In the genomic region with DNA sequence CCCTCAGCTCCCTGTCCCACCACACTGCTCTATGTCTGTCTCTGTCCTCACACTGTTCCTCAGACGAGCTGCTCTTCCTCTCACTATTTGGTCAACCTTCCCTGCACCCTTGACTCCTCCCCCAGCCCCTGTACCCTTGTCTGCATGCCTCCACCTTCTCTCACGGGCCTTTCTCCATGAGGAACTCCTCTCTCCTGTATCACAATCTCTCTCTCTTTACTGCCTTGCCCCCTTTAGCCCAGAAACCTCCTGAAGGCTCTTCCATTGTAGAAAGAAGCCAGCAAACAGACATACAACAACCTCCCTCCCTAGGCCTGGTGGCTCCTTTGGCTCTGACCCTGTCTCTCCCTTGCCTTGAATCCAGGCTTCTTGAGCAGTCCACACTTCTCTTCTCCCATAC, we compare ENCODE assay signal across 12 cellular contexts.
DNase-seq lines count a peak whose midpoint lies in the region; ATAC-seq and TF ChIP-seq lines count a peak whose summit lies in the region.
"Had no signal": no experiment of that assay in that cellular context is flagged by ENCODE, and none has a peak within 500 bp of the region (broad histone marks: within the 10 kb centered on the region; RNA-seq: fewer than 3 reads in every experiment).

No MANE protein-coding gene starts in this region.

- no peak overlapping the region for H3K4me3 ChIP-seq in WERI-Rb-1 (ENCODE audit: low read depth, low read length)
- H3K4me3 ChIP-seq in mesendoderm (ENCODE audit: low read length), result no peak overlapping the region
- H3K4me3 ChIP-seq in mesenchymal stem cell (ENCODE audit: insufficient read depth in 1 of 2, low read depth in 1 of 2, low read length in 2 of 2), result no peak overlapping the region

- H3K27ac ChIP-seq in WERI-Rb-1, result no peak overlapping the region
- H3K27ac ChIP-seq in mesendoderm (ENCODE audit: low read depth, low read length), result no peak overlapping the region
- H3K27ac ChIP-seq in mesenchymal stem cell (ENCODE audit: low read length, poor library complexity, severe bottlenecking), result no peak overlapping the region

- H3K4me3 Mint-ChIP-seq in progenitor cell of endocrine pancreas (ENCODE audit: low read depth), result no peak overlapping the region
- H3K4me3 Mint-ChIP-seq: CD8-positive, alpha-beta T cell; H9 had no signal

- H4K91ac ChIP-seq in mesenchymal stem cell (ENCODE audit: low read length), result no peak overlapping the region

- WGBS in mesendoderm (ENCODE audit: extremely low coverage, insufficient coverage, low lambda C conversion rate), result no CpG with 5 or more reads among the region's 2 CpGs
- 15% methylated on average over 2 of the region's 2 CpGs for WGBS in mesenchymal stem cell

- H4K5ac ChIP-seq in mesendoderm (ENCODE audit: low read length), result no peak overlapping the region

- H3K4me1 ChIP-seq in mesendoderm (ENCODE audit: control insufficient read depth, low read depth, low read length) (peaks cover 45% of the 10 kb centered on the region), mesenchymal stem cell (ENCODE audit: control insufficient read depth, insufficient read depth, low read depth, low read length) (no peaks in the 10 kb centered on the region)

- H3K9me3 ChIP-seq in WERI-Rb-1 (ENCODE audit: severe bottlenecking), result no peaks in the 10 kb centered on the region
- H3K9me3 ChIP-seq in mesenchymal stem cell (ENCODE audit: control insufficient read depth, low read length), result no peaks in the 10 kb centered on the region

- H3K14ac ChIP-seq in mesenchymal stem cell (ENCODE audit: low read length in 2 of 2), result no peak overlapping the region

- H2BK120ac ChIP-seq in mesendoderm (ENCODE audit: low read depth, low read length) (no peak overlapping the region), mesenchymal stem cell (ENCODE audit: low read depth, low read length) (no peak overlapping the region)

- no peaks in the 10 kb centered on the region for H3K36me3 ChIP-seq in WERI-Rb-1
- H3K36me3 ChIP-seq in mesendoderm (ENCODE audit: control insufficient read depth, insufficient read depth, low read length), result no peaks in the 10 kb centered on the region
- H3K36me3 ChIP-seq in mesenchymal stem cell (ENCODE audit: control insufficient read depth in 1 of 2, insufficient read depth in 2 of 2, low read depth in 1 of 2, low read length in 2 of 2), result no peaks in the 10 kb centered on the region

- H3K4ac ChIP-seq in mesendoderm (ENCODE audit: low read depth, low read length) (no peak overlapping the region), mesenchymal stem cell (ENCODE audit: low read depth in 1 of 2, low read length in 2 of 2) (no peak overlapping the region)

- H3K27ac Mint-ChIP-seq in progenitor cell of endocrine pancreas, result peak overlapping the region; percentile 67
- H3K27ac Mint-ChIP-seq: CD8-positive, alpha-beta T cell had no signal

- no peak overlapping the region for H2AFZ ChIP-seq in mesenchymal stem cell (ENCODE audit: low read depth, low read length)

- H3K79me2 ChIP-seq in mesendoderm (ENCODE audit: control insufficient read depth, insufficient read depth, low read length), result no peaks in the 10 kb centered on the region

- peak overlapping the region; percentile 51 for H2BK5ac ChIP-seq in mesendoderm (ENCODE audit: low read length)
- no peak overlapping the region for H2BK5ac ChIP-seq in mesenchymal stem cell (ENCODE audit: low read depth, low read length, poor library complexity, severe bottlenecking)

- no peak overlapping the region for H2BK12ac ChIP-seq in mesenchymal stem cell (ENCODE audit: low read length in 2 of 2)

- H2BK15ac ChIP-seq in mesendoderm (replicated peaks; ENCODE audit: low read depth) (no peak overlapping the region), mesenchymal stem cell (ENCODE audit: low read depth, poor library complexity, severe bottlenecking) (no peak overlapping the region)

- H2AK5ac ChIP-seq in mesendoderm (ENCODE audit: low read length) (peak overlapping the region; percentile 55), mesenchymal stem cell (ENCODE audit: low read length, severe bottlenecking) (no peak overlapping the region)

- no peak overlapping the region for H3K56ac ChIP-seq in mesendoderm (ENCODE audit: low read length)

- ATAC-seq in GM18517 (IDR thresholded peaks at IDR 0.05; ENCODE audit: unreplicated experiment), result no peak
- ATAC-seq: CD8-positive, alpha-beta T cell had no signal

- no peaks in the 10 kb centered on the region for H3K36me3 Mint-ChIP-seq in progenitor cell of endocrine pancreas (ENCODE audit: insufficient read depth)
- H3K36me3 Mint-ChIP-seq: CD8-positive, alpha-beta T cell had no signal

- DNase-seq in WERI-Rb-1, result peak; percentile 0
- no peak for DNase-seq in mesendoderm
- DNase-seq in progenitor cell of endocrine pancreas (ENCODE audit: low spot score, unreplicated experiment), result no peak
- DNase-seq in ACHN, result no peak
- DNase-seq in mesenchymal stem cell, result no peak
- DNase-seq: AML-193, Calu3, DMS79 treated with DMSO at 0.1 percent for 48 hours, GF-D8, H9 had no signal

- TF ChIP-seq CTCF in WERI-Rb-1 (IDR thresholded peaks at IDR 0.05; ENCODE audit: low read depth, low read length) (no peak), progenitor cell of endocrine pancreas (IDR thresholded peaks at IDR 0.05; ENCODE audit: unreplicated experiment) (no peak)

- in situ Hi-C loops in ACHN (cut with HindIII; ENCODE audit: low pct_ligation_motif_present, low pct_unique_long_range_greater_than_20kb, low sequenced_read_pairs), result no loop called here

- H3K18ac ChIP-seq in mesendoderm (ENCODE audit: low read length) (no peak overlapping the region), mesenchymal stem cell (ENCODE audit: low read depth in 1 of 2, low read length in 2 of 2) (no peak overlapping the region)

- peaks cover 62% of the 10 kb centered on the region for H3K27me3 Mint-ChIP-seq in progenitor cell of endocrine pancreas

- H3K79me1 ChIP-seq in mesendoderm (ENCODE audit: low read length), result no peaks in the 10 kb centered on the region
- H3K79me1 ChIP-seq in mesenchymal stem cell (replicated peaks; ENCODE audit: low read length, poor library complexity, severe bottlenecking), result no peaks in the 10 kb centered on the region

- H3K27me3 ChIP-seq in WERI-Rb-1 (ENCODE audit: insufficient read depth, low read depth, severe bottlenecking), result no peaks in the 10 kb centered on the region
- H3K27me3 ChIP-seq in mesendoderm (ENCODE audit: insufficient read depth, low read length, poor library complexity), result no peaks in the 10 kb centered on the region
- peaks cover 0 to 22% of the 10 kb centered on the region in 2 experiments for H3K27me3 ChIP-seq in mesenchymal stem cell (ENCODE audit: control insufficient read depth in 1 of 2, insufficient read depth in 1 of 2, low read length in 2 of 2)

- H4K8ac ChIP-seq in mesendoderm (ENCODE audit: low read depth, low read length), result no peak overlapping the region
- no peak overlapping the region for H4K8ac ChIP-seq in mesenchymal stem cell (ENCODE audit: low read length)

- H3K9ac ChIP-seq in mesendoderm (ENCODE audit: low read length) (no peak overlapping the region), mesenchymal stem cell (ENCODE audit: low read length) (no peak overlapping the region)

- H3K4me2 ChIP-seq in mesendoderm (ENCODE audit: low read length), result no peak overlapping the region
- no peak overlapping the region for H3K4me2 ChIP-seq in mesenchymal stem cell (ENCODE audit: low read length, poor library complexity, severe bottlenecking)

- H3K23ac ChIP-seq in mesendoderm (ENCODE audit: low read length), result no peak overlapping the region
- no peak overlapping the region for H3K23ac ChIP-seq in mesenchymal stem cell (ENCODE audit: low read length in 2 of 2)

- H3K9me3 Mint-ChIP-seq in progenitor cell of endocrine pancreas (ENCODE audit: low read depth), result no peaks in the 10 kb centered on the region
- H3K9me3 Mint-ChIP-seq: CD8-positive, alpha-beta T cell; H9 had no signal

- peaks cover 13% of the 10 kb centered on the region for H3K4me1 Mint-ChIP-seq in progenitor cell of endocrine pancreas (ENCODE audit: low read depth)
